13 cellular contexts compared by ENCODE assay signal in the genomic region with DNA sequence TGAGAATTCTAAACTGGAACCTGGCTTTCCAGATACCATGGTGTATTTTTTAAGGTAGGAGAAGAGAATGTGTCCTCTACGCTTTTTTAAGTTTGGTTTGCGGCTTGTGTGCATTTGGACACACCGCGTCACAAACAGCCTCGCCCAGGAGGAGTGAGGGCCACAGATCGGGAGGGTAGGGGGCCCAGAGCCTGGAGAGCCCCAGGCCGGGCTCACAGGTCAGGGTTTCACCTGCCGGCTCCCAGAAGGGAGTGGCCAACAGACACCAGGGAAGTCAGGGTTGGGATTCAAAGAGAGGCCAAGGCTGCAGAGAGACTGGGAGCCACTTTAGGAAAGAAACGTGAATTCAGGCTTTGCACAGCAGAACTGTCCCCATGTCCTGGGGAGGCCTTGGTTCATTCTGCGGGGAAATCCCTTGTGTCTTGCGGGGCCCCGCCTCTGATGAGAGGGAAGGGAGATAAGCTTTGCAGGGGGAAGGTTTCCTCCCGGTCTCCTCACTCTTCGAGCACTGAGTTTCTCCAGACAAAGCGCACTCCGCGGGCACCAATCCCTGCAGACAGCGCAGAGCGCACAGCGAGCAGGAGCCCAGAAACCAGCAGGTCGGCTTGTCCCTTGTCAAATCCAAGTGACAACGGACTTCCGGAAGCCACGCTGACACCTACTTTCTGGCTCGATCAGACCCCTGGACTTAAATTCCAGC.
DNase-seq lines count a peak whose midpoint lies in the region; ATAC-seq and TF ChIP-seq lines count a peak whose summit lies in the region.
"Had no signal": no experiment of that assay in that cellular context is flagged by ENCODE, and none has a peak within 500 bp of the region (broad histone marks: within the 10 kb centered on the region; RNA-seq: fewer than 3 reads in every experiment).

No MANE protein-coding gene starts in this region.

- no peak for ATAC-seq in HG03196 (IDR thresholded peaks at IDR 0.05; ENCODE audit: unreplicated experiment)
- ATAC-seq: left colon had no signal

- POLR2A ChIA-PET in AG04449 (lab: Yijun Ruan, JAX) = interaction anchor here (0.8 to 6.0 kb wide), 3 partner anchors 9 to 18 kb away, joined by 3 to 60 read pairs (median 7); no protein-coding TSS in a partner anchor

- in situ Hi-C loops in KBM-7 (cut with MboI; ENCODE audit: low pct_unique_long_range_greater_than_20kb, low sequenced_read_pairs) = no loop called here

- intact Hi-C loops in dendritic cell treated with granulocyte-macrophage colony-stimulating factor and Interleukin-4, amounts not matched to agents 40 ng/mL and 50 ng/mL, for 4 days (cut with micrococcal nuclease) = loop anchor here (5.0 kb wide), 1 partner anchor 324 kb away; the partner anchor contains the start of gene IMPA2

- no peaks in the 10 kb centered on the region for H3K9me3 ChIP-seq in HUES48 (ENCODE audit: control insufficient read depth, insufficient read depth, low read length)

- DNase-seq in AG04449 (ENCODE audit: low read depth, low spot score) (no peak), hypothalamus (lab: John Stamatoyannopoulos, UW) (no peak), KBM-7 (no peak), SKM-1 treated with dmso at 0.1 percent for 144 hours (lab: John Stamatoyannopoulos, UW; ENCODE audit: unreplicated experiment) (no peak)
- DNase-seq: activated CD8-positive, alpha-beta memory T cell treated with anti-CD3 and anti-CD28 coated beads for 24 hours; aorta; CD4-positive, alpha-beta memory T cell; left colon; NCI-H526 had no signal

- peaks cover 29% of the 10 kb centered on the region for H3K27me3 ChIP-seq in HUES48 (ENCODE audit: control insufficient read depth, insufficient read depth, low read length)

- H3K4me3 ChIP-seq in AG04449 (ENCODE audit: low read depth, low read length) (peak overlapping the region; percentile 93), HUES48 (ENCODE audit: low read depth, low read length) (peak overlapping the region; percentile 79)

- no peaks in the 10 kb centered on the region for H3K9me3 Mint-ChIP-seq in dendritic cell treated with granulocyte-macrophage colony-stimulating factor and Interleukin-4, amounts not matched to agents 40 ng/mL and 50 ng/mL, for 4 days
- H3K9me3 Mint-ChIP-seq in nephron = peaks cover 8% of the 10 kb centered on the region

- H3K36me3 Mint-ChIP-seq in dendritic cell treated with granulocyte-macrophage colony-stimulating factor and Interleukin-4, amounts not matched to agents 40 ng/mL and 50 ng/mL, for 4 days (ENCODE audit: low read depth) = peaks cover 23% of the 10 kb centered on the region
- H3K36me3 Mint-ChIP-seq in nephron (ENCODE audit: low read depth) = peaks cover 15% of the 10 kb centered on the region

- no peak for TF ChIP-seq CTCF in AG04449 (IDR thresholded peaks at IDR 0.05; ENCODE audit: insufficient read depth, low read length, missing control alignments)
- TF ChIP-seq CTCF in nephron (IDR thresholded peaks at IDR 0.05; ENCODE audit: unreplicated experiment in 3 of 3) = no peak

- no peak overlapping the region for H3K9ac ChIP-seq in HUES48 (ENCODE audit: low read depth, low read length)

- H3K36me3 ChIP-seq in HUES48 (ENCODE audit: control insufficient read depth, insufficient read depth, low read length) = peaks cover 9% of the 10 kb centered on the region; the same call in 1 of the 2 replicates

- H3K27me3 Mint-ChIP-seq in dendritic cell treated with granulocyte-macrophage colony-stimulating factor and Interleukin-4, amounts not matched to agents 40 ng/mL and 50 ng/mL, for 4 days = peaks cover 24% of the 10 kb centered on the region
- H3K27me3 Mint-ChIP-seq in nephron (ENCODE audit: low read depth) = peaks cover 35% of the 10 kb centered on the region

- H3K4me1 ChIP-seq in HUES48 (ENCODE audit: control insufficient read depth, insufficient read depth, low read length) = peaks cover 24% of the 10 kb centered on the region

- H3K27ac Mint-ChIP-seq in dendritic cell treated with granulocyte-macrophage colony-stimulating factor and Interleukin-4, amounts not matched to agents 40 ng/mL and 50 ng/mL, for 4 days = peak overlapping the region; percentile 91
- peak overlapping the region in 2 of 3 experiments; percentile 88 to 97 for H3K27ac Mint-ChIP-seq in nephron
- H3K27ac Mint-ChIP-seq: CD4-positive, alpha-beta memory T cell had no signal

- CTCF ChIA-PET in AG04449 (lab: Yijun Ruan, JAX) = interaction anchor here (0.9 to 6.4 kb wide), 5 partner anchors 9 to 34 kb away, joined by 3 to 39 read pairs (median 11); no protein-coding TSS in a partner anchor

- no peak overlapping the region for H3K27ac ChIP-seq in HUES48 (ENCODE audit: low read depth, low read length)

- peaks cover 42% of the 10 kb centered on the region for H3K4me1 Mint-ChIP-seq in dendritic cell treated with granulocyte-macrophage colony-stimulating factor and Interleukin-4, amounts not matched to agents 40 ng/mL and 50 ng/mL, for 4 days (ENCODE audit: low read depth)
- peaks cover 25% of the 10 kb centered on the region for H3K4me1 Mint-ChIP-seq in nephron

- peak overlapping the region; percentile 77 for H3K4me3 Mint-ChIP-seq in dendritic cell treated with granulocyte-macrophage colony-stimulating factor and Interleukin-4, amounts not matched to agents 40 ng/mL and 50 ng/mL, for 4 days
- H3K4me3 Mint-ChIP-seq in nephron = peak overlapping the region; percentile 89 to 97 (median 93)
